ENCODE assay signal across 20 cellular contexts in genomic region chr14:104442107-104442551, GRCh38.
DNase-seq lines count a peak whose midpoint lies in the region; ATAC-seq, FAIRE-seq and TF ChIP-seq lines count a peak whose summit lies in the region.
"Had no signal": no experiment of that assay in that cellular context is flagged by ENCODE, and none has a peak within 500 bp of the region (broad histone marks: within the 10 kb centered on the region; RNA-seq: fewer than 3 reads in every experiment).

No MANE protein-coding gene starts in this region.

- no peaks in the 10 kb centered on the region for H3K9me3 ChIP-seq in H1 (ENCODE audit: insufficient read depth in 2 of 2, low read depth in 1 of 2, low read length in 1 of 2)
- H3K9me3 ChIP-seq: BLaER1, thyroid gland had no signal

- H3K27me3 Mint-ChIP-seq in activated CD4-positive, alpha-beta memory T cell treated with anti-CD3 and anti-CD28 coated beads, Interleukin-2, amount 10 ng/mL, durations not matched to agents 7 days and 5 days = peaks cover 1% of the 10 kb centered on the region
- H3K27me3 Mint-ChIP-seq in activated CD4-positive, alpha-beta memory T cell treated with anti-CD3 and anti-CD28 coated beads for 36 hours = peaks cover 3% of the 10 kb centered on the region
- H3K27me3 Mint-ChIP-seq in GM23338 (ENCODE audit: insufficient read depth, low read depth, poor library complexity) = peaks cover 8% of the 10 kb centered on the region

- H2AK5ac ChIP-seq in H1 (ENCODE audit: low read depth, low read length) = no peak overlapping the region; the same call in 1 of the 2 replicates

- peak overlapping the region; percentile 51; the same call in 1 of the 2 replicates for H3K18ac ChIP-seq in H1 (ENCODE audit: extremely low read depth, low read length)

- H2BK15ac ChIP-seq in H1 (ENCODE audit: low read length) = no peak overlapping the region

- no peak overlapping the region for H3K27ac Mint-ChIP-seq in activated CD4-positive, alpha-beta memory T cell treated with anti-CD3 and anti-CD28 coated beads, Interleukin-2, amount 10 ng/mL, durations not matched to agents 7 days and 5 days
- H3K27ac Mint-ChIP-seq in activated CD4-positive, alpha-beta memory T cell treated with anti-CD3 and anti-CD28 coated beads for 36 hours = no peak overlapping the region
- H3K27ac Mint-ChIP-seq in GM23338 = no peak overlapping the region
- H3K27ac Mint-ChIP-seq: stimulated activated naive B cell treated with anti-CD40 and anti-IgM and Interleukin-4, amounts not matched to agents 10 μg/mL and 1 μg/mL and 100 μg/mL, for 72 hours had no signal

- no peak for TF ChIP-seq POLR2A in H1 (IDR thresholded peaks at IDR 0.05; ENCODE audit: control extremely low read depth in 1 of 2, low read depth in 2 of 2, low read length in 2 of 2)

- ATAC-seq in GM23338 (peak; percentile 7; the same call in 1 of the 3 replicates), sciatic nerve (no peak), HG03139 (IDR thresholded peaks at IDR 0.05; ENCODE audit: unreplicated experiment) (no peak)
- ATAC-seq: stimulated activated naive B cell treated with anti-CD40 and anti-IgM and Interleukin-4, amounts not matched to agents 10 μg/mL and 1 μg/mL and 100 μg/mL, for 72 hours had no signal

- H3K4me3 ChIP-seq in GM23338 = no peak overlapping the region
- no peak overlapping the region for H3K4me3 ChIP-seq in H1 (ENCODE audit: extremely low read depth in 1 of 4, insufficient read depth in 2 of 4, low read depth in 3 of 4, low read length in 4 of 4)
- H3K4me3 ChIP-seq: BLaER1, dorsolateral prefrontal cortex, GM23248, thyroid gland had no signal

- H3K23ac ChIP-seq in H1 (ENCODE audit: insufficient read length) = no peak overlapping the region

- H2BK5ac ChIP-seq in H1 (ENCODE audit: low read depth, low read length) = no peak overlapping the region

- DNase-seq in activated CD4-positive, alpha-beta memory T cell treated with anti-CD3 and anti-CD28 coated beads, Interleukin-2, amount 10 ng/mL, durations not matched to agents 7 days and 5 days = peak; percentile 9
- DNase-seq in activated CD4-positive, alpha-beta memory T cell treated with anti-CD3 and anti-CD28 coated beads for 36 hours = no peak
- DNase-seq in GM23338 (ENCODE audit: low spot score) (no peak), H1 (ENCODE audit: low read depth in 1 of 2, low spot score in 2 of 2) (peak in 1 of 2 experiments; percentile 45), sciatic nerve (ENCODE audit: low spot score) (peak; percentile 43), substantia nigra (lab: John Stamatoyannopoulos, UW) (no peak)
- no peak for DNase-seq in stimulated activated CD4-positive, alpha-beta T cell treated with anti-CD3 and anti-CD28 coated beads, Interleukin-15, amount 100 ng/mL, for 24 hours
- DNase-seq: foreskin melanocyte; GM23248; kidney glomerular epithelial cell; NCI-H1048; NCI-H2029; NCI-H446 treated with DMSO at 0.1 percent for 48 hours; stimulated activated naive B cell treated with anti-CD40 and anti-IgM and Interleukin-4, amounts not matched to agents 10 μg/mL and 1 μg/mL and 100 μg/mL, for 72 hours; thyroid gland had no signal

- no peak overlapping the region for H2BK120ac ChIP-seq in H1 (replicated peaks; ENCODE audit: low read depth, low read length)

- H2BK20ac ChIP-seq in H1 (ENCODE audit: low read length) = no peak overlapping the region

- H4K5ac ChIP-seq in H1 (ENCODE audit: insufficient read length, low read depth, low read length) = no peak overlapping the region

- H3K4me3 Mint-ChIP-seq in activated CD4-positive, alpha-beta memory T cell treated with anti-CD3 and anti-CD28 coated beads, Interleukin-2, amount 10 ng/mL, durations not matched to agents 7 days and 5 days = no peak overlapping the region
- no peak overlapping the region for H3K4me3 Mint-ChIP-seq in activated CD4-positive, alpha-beta memory T cell treated with anti-CD3 and anti-CD28 coated beads for 36 hours
- H3K4me3 Mint-ChIP-seq in GM23338 = no peak overlapping the region
- H3K4me3 Mint-ChIP-seq: neural crest cell; stimulated activated naive B cell treated with anti-CD40 and anti-IgM and Interleukin-4, amounts not matched to agents 10 μg/mL and 1 μg/mL and 100 μg/mL, for 72 hours had no signal

- H3K27ac ChIP-seq in GM23338 (ENCODE audit: low read depth) (no peak overlapping the region), H1 (ENCODE audit: low read depth, low read length) (no peak overlapping the region; the same call in 1 of the 2 replicates), substantia nigra (ENCODE audit: low read depth, low read length, poor library complexity, severe bottlenecking) (no peak overlapping the region)
- H3K27ac ChIP-seq: BLaER1, dorsolateral prefrontal cortex, GM23248, thyroid gland had no signal

- H3K79me2 ChIP-seq in GM23338 (replicated peaks; ENCODE audit: insufficient read depth) = no peaks in the 10 kb centered on the region
- no peaks in the 10 kb centered on the region for H3K79me2 ChIP-seq in H1 (ENCODE audit: control insufficient read depth in 1 of 2, insufficient read depth in 2 of 2, low read length in 2 of 2)

- no peak overlapping the region for H3K4ac ChIP-seq in H1 (replicated peaks; ENCODE audit: insufficient read length, low read depth, low read length)

- H2AFZ ChIP-seq in GM23338 (peak overlapping the region; percentile 74; the same call in 1 of the 2 replicates), H1 (ENCODE audit: low read length) (no peak overlapping the region)
- H2AFZ ChIP-seq: GM23248 had no signal

- FAIRE-seq in H1 (lab: Jason Lieb, UNC) = no peak
- FAIRE-seq: HTR-8/SVneo had no signal

- no peak overlapping the region for H4K8ac ChIP-seq in H1 (ENCODE audit: extremely low read depth, insufficient read depth, low read length)

- peaks cover 3% of the 10 kb centered on the region for H3K9me3 Mint-ChIP-seq in activated CD4-positive, alpha-beta memory T cell treated with anti-CD3 and anti-CD28 coated beads, Interleukin-2, amount 10 ng/mL, durations not matched to agents 7 days and 5 days
- peaks cover 6% of the 10 kb centered on the region for H3K9me3 Mint-ChIP-seq in activated CD4-positive, alpha-beta memory T cell treated with anti-CD3 and anti-CD28 coated beads for 36 hours
- H3K9me3 Mint-ChIP-seq in GM23338 = no peaks in the 10 kb centered on the region; the same call in 2 of the 3 replicates
- H3K9me3 Mint-ChIP-seq: neural crest cell had no signal

- H3K27me3 ChIP-seq in GM23338 (ENCODE audit: insufficient read depth) (no peaks in the 10 kb centered on the region), H1 (replicated peaks in 1 of 4; ENCODE audit: control insufficient read depth in 3 of 4, extremely low read depth in 1 of 4, insufficient read depth in 3 of 4, low read length in 3 of 4) (no peaks in the 10 kb centered on the region)
- H3K27me3 ChIP-seq: BLaER1, thyroid gland had no signal

- H4K20me1 ChIP-seq in GM23338 (replicated peaks; ENCODE audit: insufficient read depth) (no peaks in the 10 kb centered on the region), H1 (replicated peaks in 1 of 2; ENCODE audit: control insufficient read depth in 1 of 2, insufficient read depth in 2 of 2, low read length in 2 of 2) (peaks cover 0 to 3% of the 10 kb centered on the region in 2 experiments)
- H4K20me1 ChIP-seq: BLaER1 had no signal

- intact Hi-C loops in activated CD4-positive, alpha-beta memory T cell treated with anti-CD3 and anti-CD28 coated beads for 36 hours (cut with micrococcal nuclease) = no loop called here
- intact Hi-C loops in sciatic nerve (cut with DNase I) = no loop called here

- 88% methylated on average over 8 of the region's 19 CpGs; no CpG with 5 or more reads in 1 of the 2 experiments for WGBS in H1 (ENCODE audit: extremely low coverage in 1 of 2, insufficient coverage in 1 of 2, insufficient read length in 1 of 2, insufficient replicate concordance in 2 of 2, low coverage in 1 of 2, low lambda C conversion rate in 2 of 2, missing lambda C conversion rate in 1 of 2), 2 experiments

- no peaks in the 10 kb centered on the region for H3K9me2 ChIP-seq in GM23338 (ENCODE audit: insufficient read depth)

- H3K36me3 ChIP-seq in GM23338 (ENCODE audit: insufficient read depth) (no peaks in the 10 kb centered on the region), H1 (ENCODE audit: control insufficient read depth in 2 of 4, insufficient read depth in 4 of 4, low read length in 3 of 4) (no peaks in the 10 kb centered on the region)
- H3K36me3 ChIP-seq: BLaER1, thyroid gland had no signal

- H3K4me2 ChIP-seq in GM23338 (no peak overlapping the region), H1 (ENCODE audit: insufficient read depth in 1 of 2, low read depth in 2 of 2, low read length in 2 of 2) (no peak overlapping the region)
- H3K4me2 ChIP-seq: BLaER1 had no signal

- H3K36me3 Mint-ChIP-seq in activated CD4-positive, alpha-beta memory T cell treated with anti-CD3 and anti-CD28 coated beads, Interleukin-2, amount 10 ng/mL, durations not matched to agents 7 days and 5 days (ENCODE audit: low read depth) = no peaks in the 10 kb centered on the region
- H3K36me3 Mint-ChIP-seq in activated CD4-positive, alpha-beta memory T cell treated with anti-CD3 and anti-CD28 coated beads for 36 hours = no peaks in the 10 kb centered on the region
- no peaks in the 10 kb centered on the region for H3K36me3 Mint-ChIP-seq in GM23338 (ENCODE audit: low read depth)

- H3K4me1 ChIP-seq in GM23338 (ENCODE audit: insufficient read depth) = no peaks in the 10 kb centered on the region
- H3K4me1 ChIP-seq in H1 (replicated peaks in 1 of 4; ENCODE audit: control insufficient read depth in 3 of 4, insufficient read depth in 4 of 4, low read length in 3 of 4) = peaks cover 0 to 13% (median 9%) of the 10 kb centered on the region in 4 experiments; a peak in 6 of 7 replicates

- no peaks in the 10 kb centered on the region for H3K79me1 ChIP-seq in H1 (ENCODE audit: low read depth, low read length)

- H2BK12ac ChIP-seq in H1 (ENCODE audit: low read depth, low read length) = peak overlapping the region; percentile 28; the same call in 1 of the 2 replicates

- H3K56ac ChIP-seq in H1 (replicated peaks; ENCODE audit: insufficient read length, low read depth, low read length) = no peak overlapping the region

- H3K23me2 ChIP-seq in H1 (ENCODE audit: low read depth, low read length) = peaks cover 6% of the 10 kb centered on the region; the same call in 1 of the 2 replicates

- H3K14ac ChIP-seq in H1 (ENCODE audit: insufficient read length) = no peak overlapping the region

- no peak for TF ChIP-seq RAD21 in H1 (IDR thresholded peaks at IDR 0.05 in 1 of 2, conservative IDR thresholded peaks at IDR 0.05 in 1 of 2; ENCODE audit: low read depth in 2 of 2, low read length in 2 of 2)

- no peak overlapping the region for H3K9ac ChIP-seq in H1 (replicated peaks in 1 of 4; ENCODE audit: extremely low read depth in 1 of 4, low read depth in 3 of 4, low read length in 3 of 4)
- H3K9ac ChIP-seq: BLaER1, GM23248 had no signal

- no peak for TF ChIP-seq CTCF in GM23338 (conservative IDR thresholded peaks at IDR 0.05; ENCODE audit: low read depth in 2 of 2)
- no peak for TF ChIP-seq CTCF in H1 (IDR thresholded peaks at IDR 0.05; ENCODE audit: control extremely low read depth in 1 of 3, insufficient read depth in 1 of 3, low read depth in 1 of 3, low read length in 3 of 3)

- TF ChIP-seq EP300 in H1 (IDR thresholded peaks at IDR 0.05; ENCODE audit: borderline replicate concordance in 1 of 2, low read depth in 2 of 2, low read length in 2 of 2) = no peak

- CTCF ChIA-PET in activated CD4-positive, alpha-beta memory T cell treated with anti-CD3 and anti-CD28 coated beads, Interleukin-2, amount 10 ng/mL, durations not matched to agents 7 days and 5 days (lab: Charles Lee) = no interaction called here
- CTCF ChIA-PET in activated CD4-positive, alpha-beta memory T cell treated with anti-CD3 and anti-CD28 coated beads for 36 hours (lab: Charles Lee) = no interaction called here
- CTCF ChIA-PET in H1 (lab: Charles Lee; ENCODE audit: partially characterized antibody) = interaction anchor here (1.0 to 4.0 kb wide), 7 partner anchors 16 to 251 kb away, joined by 3 to 17 read pairs (median 4); no protein-coding TSS in a partner anchor

- H4K91ac ChIP-seq in H1 (replicated peaks; ENCODE audit: insufficient read length, low read length) = no peak overlapping the region

- POLR2A ChIA-PET in activated CD4-positive, alpha-beta memory T cell treated with anti-CD3 and anti-CD28 coated beads, Interleukin-2, amount 10 ng/mL, durations not matched to agents 7 days and 5 days (lab: Charles Lee) = no interaction called here
- POLR2A ChIA-PET in activated CD4-positive, alpha-beta memory T cell treated with anti-CD3 and anti-CD28 coated beads for 36 hours (lab: Charles Lee) = no interaction called here
- POLR2A ChIA-PET in H1 (lab: Charles Lee; ENCODE audit: partially characterized antibody) = no interaction called here

- H3F3A ChIP-seq in GM23338 (replicated peaks; ENCODE audit: low read depth) = no peaks in the 10 kb centered on the region

- no peaks in the 10 kb centered on the region for H3K4me1 Mint-ChIP-seq in activated CD4-positive, alpha-beta memory T cell treated with anti-CD3 and anti-CD28 coated beads, Interleukin-2, amount 10 ng/mL, durations not matched to agents 7 days and 5 days
- H3K4me1 Mint-ChIP-seq in activated CD4-positive, alpha-beta memory T cell treated with anti-CD3 and anti-CD28 coated beads for 36 hours (ENCODE audit: low read depth) = no peaks in the 10 kb centered on the region
- peaks cover 12% of the 10 kb centered on the region for H3K4me1 Mint-ChIP-seq in GM23338
- H3K4me1 Mint-ChIP-seq: neural crest cell had no signal

Comparison
In these comparisons a context has a peak if more than half of its experiments do, and no peak if none do; other contexts are left out.
1. DNase-seq: peak in activated CD4-positive, alpha-beta memory T cell treated with anti-CD3 and anti-CD28 coated beads, Interleukin-2, amount 10 ng/mL, durations not matched to agents 7 days and 5 days (single experiment) and sciatic nerve (single experiment); none in activated CD4-positive, alpha-beta memory T cell treated with anti-CD3 and anti-CD28 coated beads for 36 hours (single experiment), GM23338 (single experiment), substantia nigra (0 of 49) and stimulated activated CD4-positive, alpha-beta T cell treated with anti-CD3 and anti-CD28 coated beads, Interleukin-15, amount 100 ng/mL, for 24 hours (single experiment).